ENCODE assay signal across 9 cellular contexts in the genomic region with DNA sequence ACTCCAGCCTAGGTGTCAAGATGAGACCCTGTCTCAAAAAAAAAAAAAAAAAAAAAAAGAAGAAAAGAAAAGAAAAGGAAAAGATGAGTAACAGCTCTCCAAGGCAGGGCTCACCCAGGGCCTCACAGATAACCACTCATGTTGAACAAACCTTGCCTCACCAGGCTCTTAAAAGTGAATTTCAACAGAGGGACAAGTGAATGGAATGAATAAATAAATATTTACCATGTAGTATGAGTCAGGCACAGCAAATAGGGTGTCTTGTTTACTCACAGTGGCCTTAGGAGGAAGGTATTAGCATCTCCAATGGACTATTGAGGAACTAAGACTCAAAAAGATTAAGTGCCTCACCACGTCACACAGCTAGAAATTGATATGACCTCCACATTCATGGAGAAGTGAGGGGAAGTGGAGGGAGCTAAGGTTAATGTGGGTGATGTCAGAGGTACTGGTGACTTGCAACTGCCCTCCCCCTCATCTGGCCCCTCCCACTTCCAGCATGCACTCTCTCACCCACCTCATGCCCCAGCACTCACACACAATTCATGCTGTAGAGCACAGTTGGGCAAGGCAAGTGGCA.
A peak's percentile ranks its signal among the peaks of the same experiment; 100 is the strongest.
DNase-seq lines count a peak whose midpoint lies in the region; ATAC-seq and TF ChIP-seq lines count a peak whose summit lies in the region.
"Had no signal": no experiment of that assay in that cellular context is flagged by ENCODE, and none has a peak within 500 bp of the region (broad histone marks: within the 10 kb centered on the region; RNA-seq: fewer than 3 reads in every experiment).

No MANE protein-coding gene starts in this region.

- H3K9me3 ChIP-seq in psoas muscle: peaks cover 16% of the 10 kb centered on the region

- H3K36me3 ChIP-seq in psoas muscle (ENCODE audit: insufficient read depth in 1 of 2, low read depth in 1 of 2): no peaks in the 10 kb centered on the region

- H3K4me3 ChIP-seq in astrocyte of the spinal cord (ENCODE audit: low read depth, low read length): no peak overlapping the region
- no peak overlapping the region for H3K4me3 ChIP-seq in psoas muscle

- intact Hi-C loops in psoas muscle (cut with DNase I): no loop called here

- no peak overlapping the region for H3K27ac ChIP-seq in psoas muscle

- in situ Hi-C loops in astrocyte of the spinal cord (cut with HindIII; ENCODE audit: low sequenced_read_pairs): no loop called here

- no peaks in the 10 kb centered on the region for H3K27me3 ChIP-seq in psoas muscle (ENCODE audit: insufficient read depth in 3 of 3, low read length in 2 of 3)

- ATAC-seq in psoas muscle: peak in 3 of 4 donors; percentile 13 to 35 (median 16)
- no peak for ATAC-seq in GM18868 (IDR thresholded peaks at IDR 0.05; ENCODE audit: unreplicated experiment)
- no peak for ATAC-seq in HG03432 (IDR thresholded peaks at IDR 0.05; ENCODE audit: unreplicated experiment)

- 88 to 92% (median 92%) methylated on average over 1 of the region's 1 CpG for WGBS in psoas muscle, 3 donors

- TF ChIP-seq CTCF in astrocyte of the spinal cord (IDR thresholded peaks at IDR 0.05; ENCODE audit: low read depth, low read length): no peak
- TF ChIP-seq CTCF in psoas muscle (IDR thresholded peaks at IDR 0.05): no peak

- peaks cover 19% of the 10 kb centered on the region for H3K4me1 ChIP-seq in psoas muscle

- DNase-seq in NCI-H82 (lab: John Stamatoyannopoulos, UW) (peak; percentile 32), NCI-H82 treated with DMSO at 0.1 percent for 48 hours (lab: John Stamatoyannopoulos, UW; ENCODE audit: unreplicated experiment) (no peak), NCI-H510A treated with DMSO at 0.1 percent for 48 hours (lab: John Stamatoyannopoulos, UW) (peak; percentile 92), astrocyte of the spinal cord (ENCODE audit: low read depth, low spot score) (peak; percentile 37), psoas muscle (no peak), hippocampal formation (lab: John Stamatoyannopoulos, UW) (no peak)
- DNase-seq: nucleus accumbens had no signal

Comparison
In these comparisons a context has a peak if more than half of its experiments do, and no peak if none do; other contexts are left out.
1. DNase-seq: peak in NCI-H82 (single experiment), NCI-H510A treated with DMSO at 0.1 percent for 48 hours (single experiment) and astrocyte of the spinal cord (single experiment); none in NCI-H82 treated with DMSO at 0.1 percent for 48 hours (single experiment), psoas muscle (0 of 2) and hippocampal formation (0 of 2).
2. ATAC-seq: peak in psoas muscle (3 of 4); none in GM18868 (single experiment) and HG03432 (single experiment).